Comparison of ENCODE assay signal across 7 cellular contexts in genomic region chr9:98700801-98701200, GRCh38. TPM values are rescaled to one million over a fixed set of nuclear protein-coding genes. Genes with fewer than 3 reads are reported as not detected.
"Had no signal": no experiment of that assay in that cellular context is flagged by ENCODE, and none has a peak within 500 bp of the region (broad histone marks: within the 10 kb centered on the region; RNA-seq: fewer than 3 reads in every experiment).

No MANE protein-coding gene starts in this region.

- FAIRE-seq: HTR-8/SVneo had no signal

- H3K4me3 Mint-ChIP-seq: IgD-negative memory B cell had no signal

- H3K4me1 Mint-ChIP-seq: IgD-negative memory B cell had no signal

- H3K36me3 Mint-ChIP-seq: IgD-negative memory B cell had no signal

- H3K27ac ChIP-seq: HL-60 had no signal

- DNase-seq: IMR-90, KBM-7, KG1 had no signal

- H3K27ac Mint-ChIP-seq: IgD-negative memory B cell had no signal

RNA-seq across cellular contexts. Expression of gene GABBR2, which starts 7.9 kb away (rescaled TPM):
- total RNA-seq: HT-29 had no signal
- polyA plus RNA-seq: IgD-negative memory B cell had no signal
